In the genomic region with DNA sequence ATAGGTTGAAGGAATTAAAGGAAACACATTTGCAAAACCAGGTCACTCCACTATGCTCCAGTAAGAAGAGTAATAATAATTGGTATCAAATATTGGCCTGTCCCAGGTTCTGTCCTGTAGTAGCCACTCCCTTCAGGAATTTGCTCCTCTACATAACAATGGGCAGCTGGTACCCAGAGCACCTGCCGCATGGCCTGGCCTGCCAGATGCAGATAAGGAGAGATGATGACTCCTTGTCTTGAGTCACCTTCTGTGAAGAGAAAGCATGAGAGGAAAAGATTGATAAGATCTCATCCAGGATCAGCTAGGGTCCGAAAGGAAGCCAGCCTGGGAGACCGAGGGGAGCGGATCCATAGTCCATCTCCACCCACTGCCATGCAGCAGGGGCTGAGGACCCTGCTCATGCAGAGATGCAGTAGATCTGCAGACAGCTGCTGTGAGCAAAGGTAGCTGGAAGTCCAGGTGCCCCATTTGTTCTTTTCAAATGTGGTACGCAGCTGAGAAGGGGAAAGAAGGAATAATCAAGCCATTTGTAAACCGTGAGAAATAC, we compare ENCODE assay signal across 27 cellular contexts. TPM values are rescaled to one million over a fixed set of nuclear protein-coding genes. Genes with fewer than 3 reads are reported as not detected.
A peak's percentile ranks its signal among the peaks of the same experiment; 100 is the strongest.
DNase-seq lines count a peak whose midpoint lies in the region; ATAC-seq, FAIRE-seq and TF ChIP-seq lines count a peak whose summit lies in the region.
"Had no signal": no experiment of that assay in that cellular context is flagged by ENCODE, and none has a peak within 500 bp of the region (broad histone marks: within the 10 kb centered on the region; RNA-seq: fewer than 3 reads in every experiment).

No MANE protein-coding gene starts in this region.

- dilution Hi-C loops in endothelial cell of umbilical vein (cut with MboI; ENCODE audit: extremely low pct_ligation_motif_present, low sequenced_read_pairs) = no loop called here

- no TSS peak for BruUV-seq in endothelial cell of umbilical vein (replicated peaks; lab: Mats Ljungman, UMichigan)

- intact Hi-C loops in activated CD4-positive, alpha-beta T cell treated with anti-CD3 and anti-CD28 coated beads, Interleukin-2, amount 10 ng/mL, durations not matched to agents 24 days and 14 days (cut with micrococcal nuclease) = no loop called here
- intact Hi-C loops in endothelial cell of umbilical vein (cut with micrococcal nuclease) = loop anchor here (10.0 kb wide), 1 partner anchor 47 kb away; no protein-coding TSS in a partner anchor

- peaks cover 11% of the 10 kb centered on the region for H3K9me3 Mint-ChIP-seq in activated CD4-positive, alpha-beta T cell treated with anti-CD3 and anti-CD28 coated beads, Interleukin-2, amount 10 ng/mL, durations not matched to agents 24 days and 14 days
- no peaks in the 10 kb centered on the region for H3K9me3 Mint-ChIP-seq in stimulated activated effector memory CD8-positive, alpha-beta T cell treated with anti-CD3 and anti-CD28 coated beads, Interleukin-12 subunit alpha, Interleukin-12 subunit beta, amount 100 ng/mL, for 72 hours
- H3K9me3 Mint-ChIP-seq: activated T-helper 17 cell treated with anti-CD3 and anti-CD28 coated beads, Interleukin-2, amount 50 U/mL, for 72 hours; brain; stimulated activated naive CD8-positive, alpha-beta T cell treated with anti-CD3 and anti-CD28 coated beads, Interleukin-15, amount 100 ng/mL, for 72 hours had no signal

- H3K9me3 ChIP-seq in RWPE2 (ENCODE audit: severe bottlenecking) (no peaks in the 10 kb centered on the region), endothelial cell of umbilical vein (replicated peaks; ENCODE audit: control insufficient read depth, insufficient read depth, low read length) (no peaks in the 10 kb centered on the region)
- H3K9me3 ChIP-seq: tibial nerve had no signal

- H3K27ac Mint-ChIP-seq in activated CD4-positive, alpha-beta T cell treated with anti-CD3 and anti-CD28 coated beads, Interleukin-2, amount 10 ng/mL, durations not matched to agents 24 days and 14 days = no peak overlapping the region
- peak overlapping the region; percentile 23 for H3K27ac Mint-ChIP-seq in stimulated activated effector memory CD8-positive, alpha-beta T cell treated with anti-CD3 and anti-CD28 coated beads, Interleukin-12 subunit alpha, Interleukin-12 subunit beta, amount 100 ng/mL, for 72 hours
- H3K27ac Mint-ChIP-seq: activated CD8-positive, alpha-beta memory T cell treated with anti-CD3 and anti-CD28 coated beads, Interleukin-2, amount 10 ng/mL, durations not matched to agents 7 days and 5 days; brain had no signal

- peaks cover 62% of the 10 kb centered on the region for H3K4me1 Mint-ChIP-seq in activated CD4-positive, alpha-beta T cell treated with anti-CD3 and anti-CD28 coated beads, Interleukin-2, amount 10 ng/mL, durations not matched to agents 24 days and 14 days
- H3K4me1 Mint-ChIP-seq in stimulated activated effector memory CD8-positive, alpha-beta T cell treated with anti-CD3 and anti-CD28 coated beads, Interleukin-12 subunit alpha, Interleukin-12 subunit beta, amount 100 ng/mL, for 72 hours = peaks cover 65% of the 10 kb centered on the region

- no peak overlapping the region for H2AFZ ChIP-seq in endothelial cell of umbilical vein (ENCODE audit: low read depth, low read length)

- no peaks in the 10 kb centered on the region for H3K36me3 ChIP-seq in RWPE2 (ENCODE audit: low read depth)
- no peaks in the 10 kb centered on the region for H3K36me3 ChIP-seq in endothelial cell of umbilical vein (ENCODE audit: control insufficient read depth in 2 of 2, extremely low read depth in 1 of 2, insufficient read depth in 2 of 2, low read length in 2 of 2)

- no peak overlapping the region for H3K4me2 ChIP-seq in endothelial cell of umbilical vein (ENCODE audit: insufficient read depth, low read length)

- H3K27me3 Mint-ChIP-seq in activated CD4-positive, alpha-beta T cell treated with anti-CD3 and anti-CD28 coated beads, Interleukin-2, amount 10 ng/mL, durations not matched to agents 24 days and 14 days = no peaks in the 10 kb centered on the region
- H3K27me3 Mint-ChIP-seq: activated T-helper 17 cell treated with anti-CD3 and anti-CD28 coated beads, Interleukin-2, amount 50 U/mL, for 72 hours; brain; stimulated activated naive CD8-positive, alpha-beta T cell treated with anti-CD3 and anti-CD28 coated beads, Interleukin-15, amount 100 ng/mL, for 72 hours had no signal

- ATAC-seq in RWPE2 (ENCODE audit: low read depth) (peak; percentile 35; the same call in 1 of the 3 replicates), HG03439 (IDR thresholded peaks at IDR 0.05; ENCODE audit: unreplicated experiment) (no peak), GM21423 (IDR thresholded peaks at IDR 0.05; ENCODE audit: unreplicated experiment) (no peak), GM19467 (IDR thresholded peaks at IDR 0.05; ENCODE audit: unreplicated experiment) (no peak)
- ATAC-seq in stimulated activated effector memory CD8-positive, alpha-beta T cell treated with anti-CD3 and anti-CD28 coated beads, Interleukin-12 subunit alpha, Interleukin-12 subunit beta, amount 100 ng/mL, for 72 hours = no peak
- ATAC-seq: activated CD8-positive, alpha-beta memory T cell treated with anti-CD3 and anti-CD28 coated beads, Interleukin-2, amount 10 ng/mL, durations not matched to agents 7 days and 5 days; activated T-helper 17 cell treated with anti-CD3 and anti-CD28 coated beads, Interleukin-2, amount 50 U/mL, for 72 hours; stimulated activated naive CD8-positive, alpha-beta T cell treated with anti-CD3 and anti-CD28 coated beads, Interleukin-15, amount 100 ng/mL, for 72 hours had no signal

- no peaks in the 10 kb centered on the region for H4K20me1 ChIP-seq in endothelial cell of umbilical vein (replicated peaks; ENCODE audit: control insufficient read depth, extremely low read depth, insufficient read depth, low read length)

- H3K4me1 ChIP-seq in RWPE2 (ENCODE audit: insufficient read depth, poor library complexity, severe bottlenecking) (no peaks in the 10 kb centered on the region), endothelial cell of umbilical vein (ENCODE audit: control insufficient read depth, extremely low read depth, insufficient read depth, low read length) (no peaks in the 10 kb centered on the region)
- H3K4me1 ChIP-seq: tibial nerve had no signal

- no peak for TF ChIP-seq POLR2A in endothelial cell of umbilical vein (IDR thresholded peaks at IDR 0.05; ENCODE audit: low read depth, low read length)

- no peak overlapping the region for H3K4me3 ChIP-seq in RWPE2 (ENCODE audit: severe bottlenecking)
- no peak overlapping the region for H3K4me3 ChIP-seq in endothelial cell of umbilical vein (replicated peaks in 1 of 3; ENCODE audit: insufficient read depth in 1 of 3, low read depth in 1 of 3, low read length in 3 of 3)
- H3K4me3 ChIP-seq: SK-N-MC, tibial nerve had no signal

- H3K9ac ChIP-seq in endothelial cell of umbilical vein (replicated peaks; ENCODE audit: extremely low read depth, insufficient read depth, low read length) = no peak overlapping the region

- no peak for TF ChIP-seq CTCF in RWPE2 (IDR thresholded peaks at IDR 0.05; ENCODE audit: poor library complexity, severe bottlenecking)
- TF ChIP-seq CTCF in endothelial cell of umbilical vein (IDR thresholded peaks at IDR 0.05; ENCODE audit: extremely low read depth in 1 of 2, insufficient read depth in 1 of 2, low read depth in 1 of 2, low read length in 2 of 2) = no peak

- H3K27ac ChIP-seq in RWPE2 (ENCODE audit: poor library complexity, severe bottlenecking) (no peak overlapping the region), endothelial cell of umbilical vein (ENCODE audit: insufficient read depth, low read depth, low read length) (no peak overlapping the region)
- H3K27ac ChIP-seq: SK-N-MC, tibial nerve had no signal

- peak; percentile 49 for DNase-seq in activated CD4-positive, alpha-beta T cell treated with anti-CD3 and anti-CD28 coated beads, Interleukin-2, amount 10 ng/mL, durations not matched to agents 24 days and 14 days
- no peak for DNase-seq in activated CD4-positive, alpha-beta T cell treated with anti-CD3 and anti-CD28 coated beads, Interleukin-2, amount 50 U/mL, for 48 hours
- DNase-seq in RWPE2 (ENCODE audit: low spot score) (no peak), endothelial cell of umbilical vein (ENCODE audit: low read depth, low spot score) (no peak)
- DNase-seq in stimulated activated effector memory CD8-positive, alpha-beta T cell treated with anti-CD3 and anti-CD28 coated beads, Interleukin-12 subunit alpha, Interleukin-12 subunit beta, amount 100 ng/mL, for 72 hours (ENCODE audit: low spot score in 2 of 2) = no peak
- DNase-seq: activated CD8-positive, alpha-beta memory T cell treated with anti-CD3 and anti-CD28 coated beads, Interleukin-2, amount 10 ng/mL, durations not matched to agents 7 days and 5 days; DMS 273 treated with DMSO at 0.1 percent for 48 hours; effector CD8-positive, alpha-beta T cell; HCEC 1CT; hypothalamus; KG1; NCI-H1694; NCI-H2171; NCI-H524 treated with DMSO at 0.1 percent for 48 hours; retina; stimulated activated CD4-positive, alpha-beta T cell treated with anti-CD3 and anti-CD28 coated beads, Interleukin-2, amount 100 ng/mL, for 48 hours; stimulated activated naive CD8-positive, alpha-beta T cell treated with anti-CD3 and anti-CD28 coated beads, Interleukin-15, amount 100 ng/mL, for 72 hours; T1000 had no signal

- H3K27me3 ChIP-seq in RWPE2 (ENCODE audit: insufficient read depth, poor library complexity, severe bottlenecking) (no peaks in the 10 kb centered on the region), endothelial cell of umbilical vein (ENCODE audit: control insufficient read depth in 2 of 2, insufficient read depth in 2 of 2, low read length in 2 of 2) (no peaks in the 10 kb centered on the region)
- H3K27me3 ChIP-seq: tibial nerve had no signal

- H3K9me1 ChIP-seq in endothelial cell of umbilical vein (replicated peaks; ENCODE audit: control insufficient read depth, extremely low read depth, insufficient read depth, low read length) = no peaks in the 10 kb centered on the region

- peaks cover 28% of the 10 kb centered on the region for H3K36me3 Mint-ChIP-seq in activated CD4-positive, alpha-beta T cell treated with anti-CD3 and anti-CD28 coated beads, Interleukin-2, amount 10 ng/mL, durations not matched to agents 24 days and 14 days (ENCODE audit: low read depth)
- H3K36me3 Mint-ChIP-seq in stimulated activated effector memory CD8-positive, alpha-beta T cell treated with anti-CD3 and anti-CD28 coated beads, Interleukin-12 subunit alpha, Interleukin-12 subunit beta, amount 100 ng/mL, for 72 hours = peaks cover 11% of the 10 kb centered on the region
- H3K36me3 Mint-ChIP-seq: brain had no signal

- no peaks in the 10 kb centered on the region for H3K79me2 ChIP-seq in endothelial cell of umbilical vein (ENCODE audit: control insufficient read depth, insufficient read depth, low read length)

- no peak for FAIRE-seq in endothelial cell of umbilical vein (lab: Jason Lieb, UNC)
- FAIRE-seq: frontal cortex, islet of Langerhans had no signal

- CTCF ChIA-PET in endothelial cell of umbilical vein (lab: Charles Lee) = interaction anchor here (0.8 to 0.9 kb wide), 2 partner anchors 52 to 230 kb away, joined by 3 read pairs; no protein-coding TSS in a partner anchor

- H3K4me3 Mint-ChIP-seq in activated CD4-positive, alpha-beta T cell treated with anti-CD3 and anti-CD28 coated beads, Interleukin-2, amount 10 ng/mL, durations not matched to agents 24 days and 14 days = no peak overlapping the region
- H3K4me3 Mint-ChIP-seq in stimulated activated effector memory CD8-positive, alpha-beta T cell treated with anti-CD3 and anti-CD28 coated beads, Interleukin-12 subunit alpha, Interleukin-12 subunit beta, amount 100 ng/mL, for 72 hours = no peak overlapping the region
- H3K4me3 Mint-ChIP-seq: activated CD8-positive, alpha-beta memory T cell treated with anti-CD3 and anti-CD28 coated beads, Interleukin-2, amount 10 ng/mL, durations not matched to agents 7 days and 5 days; activated T-helper 17 cell treated with anti-CD3 and anti-CD28 coated beads, Interleukin-2, amount 50 U/mL, for 72 hours; brain had no signal

- POLR2A ChIA-PET in endothelial cell of umbilical vein (lab: Charles Lee) = interaction anchor here (0.6 kb wide), 1 partner anchor 88 kb away, joined by 7 read pairs; no protein-coding TSS in a partner anchor

RNA-seq across cellular contexts. Expression of a gene that starts 24.3 kb away (rescaled TPM):
- total RNA-seq in activated CD4-positive, alpha-beta T cell treated with anti-CD3 and anti-CD28 coated beads, Interleukin-2, amount 10 ng/mL, durations not matched to agents 24 days and 14 days = 13.9 and 14.3 TPM in 2 replicates
- 6.9 and 9.2 TPM in 2 replicates for total RNA-seq in endothelial cell of umbilical vein
- 2.6 and 3.5 TPM in 2 replicates for polyA plus RNA-seq in endothelial cell of umbilical vein
- 2.3 and 3.7 TPM in 2 replicates for polyA plus RNA-seq in endothelial cell of umbilical vein (2011; cell fraction: cytosol; rRNA removed)
- 11.6 and 13.9 TPM in 2 replicates for polyA plus RNA-seq in endothelial cell of umbilical vein (2011; cell fraction: nucleus; rRNA removed)
- 5.3 and 5.8 TPM in 2 replicates for polyA plus RNA-seq in endothelial cell of umbilical vein (2012)
- 3.1 and 5.1 TPM in 2 replicates for polyA minus RNA-seq in endothelial cell of umbilical vein
- 2.7 TPM for polyA minus RNA-seq in endothelial cell of umbilical vein (2011; cell fraction: cytosol; rRNA and poly(A)+ RNA removed)
- polyA minus RNA-seq in endothelial cell of umbilical vein (2011; cell fraction: nucleus; rRNA and poly(A)+ RNA removed) = 7.5 and 8.9 TPM in 2 replicates
